In the genomic region with DNA sequence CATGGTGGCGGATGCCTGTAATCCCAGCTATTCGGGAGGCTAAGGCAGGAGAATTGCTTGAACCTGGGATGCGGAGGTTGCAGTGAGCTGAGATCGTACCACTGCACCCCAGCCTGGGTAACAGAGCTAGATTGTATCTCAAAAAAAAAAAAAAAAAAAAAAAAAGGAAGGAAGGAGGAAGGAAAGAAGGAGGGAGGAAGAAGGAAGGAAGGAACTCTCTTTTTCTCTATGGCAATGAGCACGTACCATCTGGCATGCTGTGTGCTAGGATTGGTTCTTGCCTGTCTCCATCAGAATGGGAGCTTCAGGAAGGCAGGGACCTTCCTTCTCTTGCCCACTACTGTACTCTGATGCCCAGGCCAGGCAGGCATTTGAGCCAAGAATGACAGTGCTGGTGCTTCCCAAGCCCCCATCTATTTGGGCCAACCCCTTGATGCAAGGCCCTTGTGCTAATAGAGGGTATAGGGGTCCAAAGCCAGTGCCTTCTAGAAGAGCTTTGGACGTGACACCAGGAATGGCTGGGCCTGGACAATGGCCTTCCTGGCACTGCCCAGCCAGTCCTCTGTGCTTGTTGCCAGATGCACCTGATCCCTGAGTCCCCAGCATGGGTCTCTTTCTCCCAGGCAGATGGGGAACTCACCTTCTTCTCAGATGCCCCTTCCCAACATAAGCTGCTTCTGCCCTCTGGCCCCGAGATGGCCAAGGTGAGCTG, we compare ENCODE assay signal across 17 cellular contexts.
"Had no signal": no experiment of that assay in that cellular context is flagged by ENCODE, and none has a peak within 500 bp of the region (broad histone marks: within the 10 kb centered on the region; RNA-seq: fewer than 3 reads in every experiment).

No MANE protein-coding gene starts in this region.

- H3K4me1 ChIP-seq: heart left ventricle, tibial artery, upper lobe of left lung, uterus had no signal

- H3K27ac Mint-ChIP-seq: naive thymus-derived CD4-positive, alpha-beta T cell had no signal

- H3K27me3 ChIP-seq: heart left ventricle, ovary, tibial artery, upper lobe of left lung, uterus had no signal

- FAIRE-seq: endometrium, frontal cortex, small intestine had no signal

- H3K9me3 ChIP-seq: heart left ventricle, ovary, tibial artery, upper lobe of left lung, uterus had no signal

- DNase-seq: effector memory CD4-positive, alpha-beta T cell; heart left ventricle; hippocampal formation; mammary epithelial cell; naive thymus-derived CD4-positive, alpha-beta T cell; nucleus accumbens; ovary; small intestine; stimulated activated CD4-positive, alpha-beta T cell treated with anti-CD3 and anti-CD28 coated beads, Interleukin-2, amount 100 ng/mL, for 48 hours; stimulated activated naive CD4-positive, alpha-beta T cell treated with Interleukin-2 at 50 U/mL for 16 hours; tibial artery; upper lobe of left lung; uterus had no signal

- H3K9me3 Mint-ChIP-seq: naive thymus-derived CD4-positive, alpha-beta T cell; neural crest cell had no signal

- H3K27me3 Mint-ChIP-seq: naive thymus-derived CD4-positive, alpha-beta T cell had no signal

- H3K36me3 ChIP-seq: ovary, uterus had no signal

- H3K4me3 Mint-ChIP-seq: naive thymus-derived CD4-positive, alpha-beta T cell; neural crest cell had no signal

- H3K4me3 ChIP-seq: heart left ventricle, ovary, tibial artery, upper lobe of left lung, uterus had no signal

- ATAC-seq: esophagus mucosa; naive thymus-derived CD4-positive, alpha-beta T cell had no signal

- H3K4me1 Mint-ChIP-seq: neural crest cell had no signal

- H3K27ac ChIP-seq: heart left ventricle, ovary, tibial artery, upper lobe of left lung, uterus had no signal
